ENCODE assay signal across 9 cellular contexts in genomic region chr20:420721-421574, GRCh38. TPM values are rescaled to one million over a fixed set of nuclear protein-coding genes. Genes with fewer than 3 reads are reported as not detected.
DNase-seq lines count a peak whose midpoint lies in the region; ATAC-seq lines count a peak whose summit lies in the region.
"Had no signal": no experiment of that assay in that cellular context is flagged by ENCODE, and none has a peak within 500 bp of the region (broad histone marks: within the 10 kb centered on the region; RNA-seq: fewer than 3 reads in every experiment).

No MANE protein-coding gene starts in this region.

- ATAC-seq in left lobe of liver: peak; percentile 11
- ATAC-seq in HG03342 (IDR thresholded peaks at IDR 0.05; ENCODE audit: unreplicated experiment): no peak
- ATAC-seq in HG03139 (IDR thresholded peaks at IDR 0.05; ENCODE audit: unreplicated experiment): no peak
- ATAC-seq in GM18868 (IDR thresholded peaks at IDR 0.05; ENCODE audit: unreplicated experiment): no peak

- peak; percentile 31 for DNase-seq in CMK (ENCODE audit: low read depth)
- peak; percentile 30 for DNase-seq in ELR (ENCODE audit: low read depth)
- DNase-seq in OCI-M1 (lab: John Stamatoyannopoulos, UW): peak; percentile 16
- DNase-seq in left lobe of liver (ENCODE audit: low spot score): no peak
- DNase-seq: islet precursor cell, SIG-M5 had no signal

RNA-seq across cellular contexts. Expression of gene RBCK1, which starts 12.8 kb away (rescaled TPM):
- total RNA-seq in left lobe of liver: 73.9 TPM

RNA-seq across cellular contexts. Expression of gene TRIB3, which starts 40.4 kb away (rescaled TPM):
- total RNA-seq in left lobe of liver: 18.3 TPM

RNA-seq across cellular contexts. Expression of gene TBC1D20, which starts 41.4 kb away (rescaled TPM):
- total RNA-seq in left lobe of liver: 12.6 TPM
